In the genomic region with DNA sequence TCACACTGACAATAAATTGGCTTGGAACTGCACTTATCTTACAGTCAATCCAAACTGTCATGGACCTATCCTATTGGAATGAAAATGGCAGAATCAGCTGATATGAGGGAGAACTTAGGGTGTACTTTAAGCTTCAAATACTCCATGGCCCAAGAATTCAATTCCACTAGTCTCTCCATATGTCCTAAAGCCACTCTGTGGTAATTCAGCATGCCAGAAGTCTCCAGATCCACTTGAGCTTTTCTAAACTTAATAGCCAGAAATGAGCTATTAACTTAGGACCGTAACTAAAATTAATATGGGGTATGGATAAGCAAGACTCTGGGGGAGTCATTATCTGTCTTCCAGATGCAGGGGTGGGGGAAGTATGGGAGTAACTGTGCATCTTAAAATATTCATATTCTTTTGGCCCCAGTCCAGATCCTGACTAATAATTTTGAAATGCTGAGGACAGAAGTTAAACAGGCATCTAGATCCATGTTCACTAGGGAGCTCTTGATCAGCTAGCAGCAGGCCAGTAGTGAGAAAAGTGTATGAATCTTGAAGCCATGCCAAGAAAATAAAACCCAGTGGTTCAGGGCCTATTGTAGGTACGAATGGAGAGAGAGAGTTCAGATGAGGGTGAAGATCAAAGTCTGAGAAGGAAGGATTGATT, we compare ENCODE assay signal across 21 cellular contexts.
DNase-seq lines count a peak whose midpoint lies in the region; ATAC-seq and TF ChIP-seq lines count a peak whose summit lies in the region.
"Had no signal": no experiment of that assay in that cellular context is flagged by ENCODE, and none has a peak within 500 bp of the region (broad histone marks: within the 10 kb centered on the region; RNA-seq: fewer than 3 reads in every experiment).

No MANE protein-coding gene starts in this region.

- H3K4me1 ChIP-seq in A673 (ENCODE audit: insufficient read depth, low read length, poor library complexity, severe bottlenecking) = peaks cover 13% of the 10 kb centered on the region
- H3K4me1 ChIP-seq: A549, neural progenitor cell, SJSA1, vagina had no signal

- in situ Hi-C loops in astrocyte of the spinal cord (cut with HindIII; ENCODE audit: low sequenced_read_pairs) = no loop called here

- TF ChIP-seq POLR2A in GM18505 (IDR thresholded peaks at IDR 0.05; ENCODE audit: borderline replicate concordance, extremely low read depth, insufficient read depth, insufficient read length) = no peak

- H3K27ac Mint-ChIP-seq in activated T-helper 1 cell treated with anti-CD3 and anti-CD28 coated beads, Interleukin-12 subunit alpha, Interleukin-12 subunit beta, Interleukin-2, Interleukin-4 antibody, amounts not matched to agents 30 ng/mL and 10 ng/mL and 1 ng/mL, durations not matched to agents 14 hours and 24 hours and 36 hours = no peak overlapping the region
- H3K27ac Mint-ChIP-seq: activated naive CD4-positive, alpha-beta T cell treated with anti-CD3 and anti-CD28 coated beads for 36 hours; neural progenitor cell had no signal

- DNase-seq in A673 (ENCODE audit: low spot score) (peak; percentile 73), HT-29 (ENCODE audit: low spot score) (peak; percentile 30), astrocyte of the spinal cord (ENCODE audit: low read depth, low spot score) (peak; percentile 71), foreskin fibroblast (peak; percentile 32 to 72)
- no peak for DNase-seq in NK-92 treated with Interleukin-12 subunit alpha and Interleukin-12 subunit beta, amount 100 ng/mL, for 24 hours (lab: John Stamatoyannopoulos, UW)
- DNase-seq in activated T-helper 1 cell treated with anti-CD3 and anti-CD28 coated beads, Interleukin-12 subunit alpha, Interleukin-12 subunit beta, Interleukin-2, Interleukin-4 antibody, amounts not matched to agents 30 ng/mL and 10 ng/mL and 1 ng/mL, durations not matched to agents 14 hours and 24 hours and 36 hours (ENCODE audit: low spot score) = no peak
- DNase-seq in activated T-cell treated with anti-CD3 and anti-CD28 coated beads, Interleukin-2, amount 50 U/mL, for 1 hour = no peak
- DNase-seq: activated CD4-positive, alpha-beta T cell treated with anti-CD3 and anti-CD28 coated beads for 4 hours; activated naive CD4-positive, alpha-beta T cell treated with anti-CD3 and anti-CD28 coated beads for 36 hours; CD8-positive, alpha-beta memory T cell; central memory CD4-positive, alpha-beta T cell; glutamatergic neuron; mesendoderm; NCI-H146; NCI-H446 treated with DMSO at 0.1 percent for 48 hours had no signal

- CTCF ChIA-PET in A673 (lab: Charles Lee) = interaction anchor here (0.9 to 1.1 kb wide), 2 partner anchors 34 to 60 kb away, joined by 3 to 4 read pairs; no protein-coding TSS in a partner anchor

- TF ChIP-seq CTCF in A673 (conservative IDR thresholded peaks at IDR 0.05; ENCODE audit: low read depth, low read length) (no peak), astrocyte of the spinal cord (IDR thresholded peaks at IDR 0.05; ENCODE audit: low read depth, low read length) (no peak), foreskin fibroblast (IDR thresholded peaks at IDR 0.05; ENCODE audit: low read depth, low read length) (no peak)

- H3K9me3 Mint-ChIP-seq in activated T-helper 1 cell treated with anti-CD3 and anti-CD28 coated beads, Interleukin-12 subunit alpha, Interleukin-12 subunit beta, Interleukin-2, Interleukin-4 antibody, amounts not matched to agents 30 ng/mL and 10 ng/mL and 1 ng/mL, durations not matched to agents 14 hours and 24 hours and 36 hours = no peaks in the 10 kb centered on the region
- H3K9me3 Mint-ChIP-seq: activated naive CD4-positive, alpha-beta T cell treated with anti-CD3 and anti-CD28 coated beads for 36 hours; neural progenitor cell had no signal

- ATAC-seq in GM18505 (IDR thresholded peaks at IDR 0.05; ENCODE audit: unreplicated experiment) = no peak
- ATAC-seq: A549 had no signal

- H3K27ac ChIP-seq in A673 (ENCODE audit: low read depth, low read length, poor library complexity, severe bottlenecking) = no peak overlapping the region
- H3K27ac ChIP-seq: A549, KMS-11, neural progenitor cell, SJSA1, vagina had no signal

- no peaks in the 10 kb centered on the region for H3K27me3 ChIP-seq in A673 (replicated peaks; ENCODE audit: insufficient read depth, low read depth, low read length, poor library complexity)
- H3K27me3 ChIP-seq: neural progenitor cell, SJSA1, vagina had no signal

- H3K4me3 ChIP-seq in A673 (ENCODE audit: low read depth, low read length, poor library complexity, severe bottlenecking) (no peak overlapping the region), astrocyte of the spinal cord (ENCODE audit: low read depth, low read length) (no peak overlapping the region), foreskin fibroblast (ENCODE audit: low read depth in 1 of 2, low read length in 2 of 2) (no peak overlapping the region)
- H3K4me3 ChIP-seq: A549, neural progenitor cell, SJSA1, vagina had no signal

- POLR2A ChIA-PET in A673 (lab: Charles Lee; ENCODE audit: low non-redundant PET) = interaction anchor here (0.6 kb wide), 1 partner anchor 1160 kb away, joined by 8 read pairs; no protein-coding TSS in a partner anchor

- H3K36me3 Mint-ChIP-seq in activated T-helper 1 cell treated with anti-CD3 and anti-CD28 coated beads, Interleukin-12 subunit alpha, Interleukin-12 subunit beta, Interleukin-2, Interleukin-4 antibody, amounts not matched to agents 30 ng/mL and 10 ng/mL and 1 ng/mL, durations not matched to agents 14 hours and 24 hours and 36 hours (ENCODE audit: low read depth) = no peaks in the 10 kb centered on the region
- H3K36me3 Mint-ChIP-seq: CD8-positive, alpha-beta memory T cell; neural progenitor cell had no signal

- BruUV-seq in A673 (replicated peaks; lab: Mats Ljungman, UMichigan) = no TSS peak

- intact Hi-C loops in A673 (cut with micrococcal nuclease; ENCODE audit: unreplicated experiment) = no loop called here
- intact Hi-C loops in activated T-helper 1 cell treated with anti-CD3 and anti-CD28 coated beads, Interleukin-12 subunit alpha, Interleukin-12 subunit beta, Interleukin-2, Interleukin-4 antibody, amounts not matched to agents 30 ng/mL and 10 ng/mL and 1 ng/mL, durations not matched to agents 14 hours and 24 hours and 36 hours (cut with micrococcal nuclease) = no loop called here

- no peaks in the 10 kb centered on the region for H3K36me3 ChIP-seq in A673 (ENCODE audit: insufficient read depth, low read length, poor library complexity, severe bottlenecking)
- H3K36me3 ChIP-seq: neural progenitor cell, SJSA1, vagina had no signal

- H3K4me1 Mint-ChIP-seq in activated T-helper 1 cell treated with anti-CD3 and anti-CD28 coated beads, Interleukin-12 subunit alpha, Interleukin-12 subunit beta, Interleukin-2, Interleukin-4 antibody, amounts not matched to agents 30 ng/mL and 10 ng/mL and 1 ng/mL, durations not matched to agents 14 hours and 24 hours and 36 hours (ENCODE audit: low read depth) = no peaks in the 10 kb centered on the region
- H3K4me1 Mint-ChIP-seq: CD8-positive, alpha-beta memory T cell; neural progenitor cell had no signal

- H3K27me3 Mint-ChIP-seq in activated T-helper 1 cell treated with anti-CD3 and anti-CD28 coated beads, Interleukin-12 subunit alpha, Interleukin-12 subunit beta, Interleukin-2, Interleukin-4 antibody, amounts not matched to agents 30 ng/mL and 10 ng/mL and 1 ng/mL, durations not matched to agents 14 hours and 24 hours and 36 hours (ENCODE audit: insufficient read depth) = no peaks in the 10 kb centered on the region

- H3K9me3 ChIP-seq in A673 (ENCODE audit: low read depth, low read length, poor library complexity, severe bottlenecking) = no peaks in the 10 kb centered on the region
- H3K9me3 ChIP-seq: A549, SJSA1, vagina had no signal

- H3K4me3 Mint-ChIP-seq in activated T-helper 1 cell treated with anti-CD3 and anti-CD28 coated beads, Interleukin-12 subunit alpha, Interleukin-12 subunit beta, Interleukin-2, Interleukin-4 antibody, amounts not matched to agents 30 ng/mL and 10 ng/mL and 1 ng/mL, durations not matched to agents 14 hours and 24 hours and 36 hours = no peak overlapping the region
- H3K4me3 Mint-ChIP-seq: activated naive CD4-positive, alpha-beta T cell treated with anti-CD3 and anti-CD28 coated beads for 36 hours; CD8-positive, alpha-beta memory T cell; neural progenitor cell had no signal

Comparison
In these comparisons a context has a peak if more than half of its experiments do, and no peak if none do; other contexts are left out.
1. DNase-seq: peak in A673 (single experiment), HT-29 (single experiment), astrocyte of the spinal cord (single experiment) and foreskin fibroblast (2 of 2); none in NK-92 treated with Interleukin-12 subunit alpha and Interleukin-12 subunit beta, amount 100 ng/mL, for 24 hours (single experiment), activated T-helper 1 cell treated with anti-CD3 and anti-CD28 coated beads, Interleukin-12 subunit alpha, Interleukin-12 subunit beta, Interleukin-2, Interleukin-4 antibody, amounts not matched to agents 30 ng/mL and 10 ng/mL and 1 ng/mL, durations not matched to agents 14 hours and 24 hours and 36 hours (single experiment) and activated T-cell treated with anti-CD3 and anti-CD28 coated beads, Interleukin-2, amount 50 U/mL, for 1 hour (single experiment).